ENCODE assay signal across 12 cellular contexts in genomic region chr6:36820700-36821580, GRCh38. TPM values are rescaled to one million over a fixed set of nuclear protein-coding genes. Genes with fewer than 3 reads are reported as not detected.
DNase-seq lines count a peak whose midpoint lies in the region; ATAC-seq and TF ChIP-seq lines count a peak whose summit lies in the region.
"Had no signal": no experiment of that assay in that cellular context is flagged by ENCODE, and none has a peak within 500 bp of the region (broad histone marks: within the 10 kb centered on the region; RNA-seq: fewer than 3 reads in every experiment).

No MANE protein-coding gene starts in this region.

- peak overlapping the region; percentile 10 for H2BK120ac ChIP-seq in trophoblast cell (ENCODE audit: insufficient read depth, low read length, poor library complexity)

- no peak for TF ChIP-seq CTCF in HFF-Myc (IDR thresholded peaks at IDR 0.05; ENCODE audit: low read depth, low read length, missing control alignments)
- no peak for TF ChIP-seq CTCF in fibroblast of mammary gland (conservative IDR thresholded peaks at IDR 0.05; ENCODE audit: control insufficient read depth, insufficient read depth, low read depth, low read length)
- TF ChIP-seq CTCF in Caco-2 (IDR thresholded peaks at IDR 0.05; ENCODE audit: insufficient read depth in 1 of 2, low read depth in 1 of 2, low read length in 1 of 2, severe bottlenecking in 1 of 2, unreplicated experiment in 1 of 2) = no peak

- WGBS in trophoblast cell (ENCODE audit: extremely low coverage, insufficient coverage, insufficient read length) = no CpG with 5 or more reads among the region's 12 CpGs

- no peak overlapping the region for H2AFZ ChIP-seq in trophoblast cell (ENCODE audit: insufficient read depth, low read length, poor library complexity)

- intact Hi-C loops in Caco-2 (cut with micrococcal nuclease; ENCODE audit: unreplicated experiment) = no loop called here

- peak overlapping the region; percentile 75 for H2BK12ac ChIP-seq in trophoblast cell (ENCODE audit: low read length)

- no peak overlapping the region for H2BK5ac ChIP-seq in trophoblast cell (ENCODE audit: low read depth, low read length, poor library complexity)

- peaks cover 16% of the 10 kb centered on the region for H3K79me1 ChIP-seq in trophoblast cell (ENCODE audit: low read length)

- H3K27me3 Mint-ChIP-seq in Caco-2 (ENCODE audit: insufficient read depth, unreplicated experiment) = no peaks in the 10 kb centered on the region

- H3K27ac ChIP-seq in trophoblast cell (ENCODE audit: low read depth, low read length) = peak overlapping the region; percentile 6

- H3K14ac ChIP-seq in trophoblast cell (ENCODE audit: low read length) = peak overlapping the region; percentile 37

- H3K27ac Mint-ChIP-seq in Caco-2 (ENCODE audit: unreplicated experiment) = no peak overlapping the region
- H3K27ac Mint-ChIP-seq: memory B cell had no signal

- H3K9me3 ChIP-seq in trophoblast cell (ENCODE audit: insufficient read depth, low read depth, low read length) = peaks cover 4% of the 10 kb centered on the region
- no peaks in the 10 kb centered on the region for H3K9me3 ChIP-seq in Caco-2

- no peaks in the 10 kb centered on the region for H3K36me3 ChIP-seq in trophoblast cell (ENCODE audit: control insufficient read depth in 1 of 2, insufficient read depth in 2 of 2, low read length in 2 of 2)
- no peaks in the 10 kb centered on the region for H3K36me3 ChIP-seq in Caco-2 (ENCODE audit: control insufficient read depth, insufficient read depth, low read length)

- H3K27me3 ChIP-seq in trophoblast cell (ENCODE audit: insufficient read depth, low read length) = no peaks in the 10 kb centered on the region
- H3K27me3 ChIP-seq in Caco-2 (replicated peaks; ENCODE audit: control insufficient read depth, insufficient read depth, low read length) = no peaks in the 10 kb centered on the region

- H3K4me1 Mint-ChIP-seq in Caco-2 (ENCODE audit: low read depth, unreplicated experiment) = peaks cover 16% of the 10 kb centered on the region
- H3K4me1 Mint-ChIP-seq: IgD-negative memory B cell, memory B cell had no signal

- H3K4me3 Mint-ChIP-seq in Caco-2 (ENCODE audit: unreplicated experiment) = no peak overlapping the region
- H3K4me3 Mint-ChIP-seq: memory B cell had no signal

- H3K4me2 ChIP-seq in trophoblast cell (ENCODE audit: low read length) = no peak overlapping the region

- peak overlapping the region; percentile 41 for H4K91ac ChIP-seq in trophoblast cell (ENCODE audit: low read depth, low read length)

- no peak overlapping the region for H4K12ac ChIP-seq in trophoblast cell (ENCODE audit: low read depth, low read length)

- DNase-seq in HFF-Myc (ENCODE audit: extremely low read depth, low read depth) (peak; percentile 37), fibroblast of mammary gland (ENCODE audit: low read depth) (peak; percentile 53), trophoblast cell (peak in 1 of 2 donors; percentile 27), DMS 273 (lab: John Stamatoyannopoulos, UW; ENCODE audit: unreplicated experiment) (no peak), HPDE6-E6E7 (ENCODE audit: extremely low spot score) (no peak), Caco-2 (no peak)
- DNase-seq: activated effector memory CD4-positive, alpha-beta T cell treated with anti-CD3 and anti-CD28 coated beads, Interleukin-2, amount 50 U/mL, for 16 hours; substantia nigra had no signal

- H3K23ac ChIP-seq in trophoblast cell (ENCODE audit: low read length) = no peak overlapping the region

- H3K4ac ChIP-seq in trophoblast cell (ENCODE audit: low read depth, low read length) = no peak overlapping the region

- no peak overlapping the region for H2AK5ac ChIP-seq in trophoblast cell (ENCODE audit: low read length)

- H3K79me2 ChIP-seq in trophoblast cell (ENCODE audit: control insufficient read depth, insufficient read depth, low read length, poor library complexity) = peaks cover 1% of the 10 kb centered on the region

- H3K18ac ChIP-seq in trophoblast cell (ENCODE audit: low read length) = no peak overlapping the region

- no peaks in the 10 kb centered on the region for H3K9me3 Mint-ChIP-seq in Caco-2 (ENCODE audit: unreplicated experiment)
- H3K9me3 Mint-ChIP-seq: memory B cell had no signal

- CTCF ChIA-PET in Caco-2 (lab: Charles Lee) = no interaction called here

- ATAC-seq in SK-N-SH treated with all-trans-retinoic acid at 6 μM for 48 hours (peak; percentile 82), GM19328 (IDR thresholded peaks at IDR 0.05; ENCODE audit: unreplicated experiment) (no peak)

- no peak overlapping the region for H3K9ac ChIP-seq in trophoblast cell (ENCODE audit: low read length)

- peak overlapping the region; percentile 58 for H4K8ac ChIP-seq in trophoblast cell (ENCODE audit: low read depth, low read length)

- POLR2A ChIA-PET in Caco-2 (lab: Charles Lee) = no interaction called here

- H3K4me3 ChIP-seq in HFF-Myc (replicated peaks; ENCODE audit: low read depth, low read length) = no peak overlapping the region
- H3K4me3 ChIP-seq in fibroblast of mammary gland (ENCODE audit: control insufficient read depth, low read depth, low read length) = no peak overlapping the region
- H3K4me3 ChIP-seq in trophoblast cell (ENCODE audit: low read depth, low read length) = no peak overlapping the region
- no peak overlapping the region for H3K4me3 ChIP-seq in Caco-2 (ENCODE audit: low read depth, low read length)

- H3K36me3 Mint-ChIP-seq in Caco-2 (ENCODE audit: insufficient read depth, unreplicated experiment) = no peaks in the 10 kb centered on the region
- H3K36me3 Mint-ChIP-seq: IgD-negative memory B cell, memory B cell had no signal

- BruUV-seq in Caco-2 (replicated peaks; lab: Mats Ljungman, UMichigan) = no TSS peak

- peaks cover 39 to 47% of the 10 kb centered on the region in 2 experiments for H3K4me1 ChIP-seq in trophoblast cell (ENCODE audit: control insufficient read depth in 1 of 2, insufficient read depth in 2 of 2, low read length in 2 of 2)
- H3K4me1 ChIP-seq in Caco-2 = peaks cover 10% of the 10 kb centered on the region

TF ChIP-seq in SK-N-SH treated with all-trans-retinoic acid at 6 μM for 48 hours, 23 proteins besides CTCF, POLR2A, EP300 and RAD21 (continues in another document):
- no peak for TF ChIP-seq ZNF565 (CRISPR knock-in tag; conservative IDR thresholded peaks at IDR 0.05; ENCODE audit: low read depth)
- no peak for TF ChIP-seq ZC3H10 (CRISPR knock-in tag; IDR thresholded peaks at IDR 0.05)
- TF ChIP-seq RARB (CRISPR knock-in tag; IDR thresholded peaks at IDR 0.05) = no peak
- no peak for TF ChIP-seq OSR1 (CRISPR knock-in tag; IDR thresholded peaks at IDR 0.05)
- no peak for TF ChIP-seq CSDC2 (CRISPR knock-in tag; IDR thresholded peaks at IDR 0.05)
- TF ChIP-seq PATZ1 (CRISPR knock-in tag; IDR thresholded peaks at IDR 0.05; ENCODE audit: borderline replicate concordance) = no peak
- no peak for TF ChIP-seq ZFP3 (CRISPR knock-in tag; IDR thresholded peaks at IDR 0.05)
- TF ChIP-seq SNAI2 (CRISPR knock-in tag; IDR thresholded peaks at IDR 0.05) = no peak
- TF ChIP-seq PPARA (CRISPR knock-in tag; IDR thresholded peaks at IDR 0.05; ENCODE audit: borderline replicate concordance) = no peak
- no peak for TF ChIP-seq CSRNP3 (CRISPR knock-in tag; IDR thresholded peaks at IDR 0.05)
- TF ChIP-seq POU6F1 (CRISPR knock-in tag; IDR thresholded peaks at IDR 0.05; ENCODE audit: borderline replicate concordance, low read depth) = no peak

RNA-seq across cellular contexts. Expression of gene CPNE5, which starts 18.3 kb away (rescaled TPM):
- 1.1 and 1.2 TPM in 2 replicates for polyA plus RNA-seq in trophoblast cell (2013)
- total RNA-seq in Caco-2 (2022) = not detected in 2 replicates

RNA-seq across cellular contexts. Expression of gene PPIL1, which starts 53.7 kb away (rescaled TPM):
- 32.6 and 33.1 TPM in 2 replicates for polyA plus RNA-seq in trophoblast cell (2013)
- 57.7 and 61.2 TPM in 2 replicates for total RNA-seq in Caco-2 (2022)

Comparison
In these comparisons a context has a peak if more than half of its experiments do, and no peak if none do; other contexts are left out.
1. DNase-seq: peak in HFF-Myc (single experiment) and fibroblast of mammary gland (single experiment); none in DMS 273 (single experiment), HPDE6-E6E7 (single experiment) and Caco-2 (0 of 2).